8 cellular contexts compared by ENCODE assay signal in the genomic region with DNA sequence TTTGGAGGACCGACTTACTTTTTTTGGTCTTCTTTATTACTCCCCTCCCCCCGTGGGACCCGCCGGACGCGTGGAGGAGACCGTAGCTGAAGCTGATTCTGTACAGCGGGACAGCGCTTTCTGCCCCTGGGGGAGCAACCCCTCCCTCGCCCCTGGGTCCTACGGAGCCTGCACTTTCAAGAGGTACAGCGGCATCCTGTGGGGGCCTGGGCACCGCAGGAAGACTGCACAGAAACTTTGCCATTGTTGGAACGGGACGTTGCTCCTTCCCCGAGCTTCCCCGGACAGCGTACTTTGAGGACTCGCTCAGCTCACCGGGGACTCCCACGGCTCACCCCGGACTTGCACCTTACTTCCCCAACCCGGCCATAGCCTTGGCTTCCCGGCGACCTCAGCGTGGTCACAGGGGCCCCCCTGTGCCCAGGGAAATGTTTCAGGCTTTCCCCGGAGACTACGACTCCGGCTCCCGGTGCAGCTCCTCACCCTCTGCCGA. TPM values are rescaled to one million over a fixed set of nuclear protein-coding genes. Genes with fewer than 3 reads are reported as not detected.
DNase-seq lines count a peak whose midpoint lies in the region; TF ChIP-seq lines count a peak whose summit lies in the region.

No MANE protein-coding gene starts in this region.

- H4K20me1 ChIP-seq in KMS-11 (ENCODE audit: insufficient read depth) (no peaks in the 10 kb centered on the region), smooth muscle cell (ENCODE audit: low read depth) (peaks cover 53% of the 10 kb centered on the region)

- 6% methylated on average over 31 of the region's 31 CpGs for WGBS in smooth muscle cell (ENCODE audit: low lambda C conversion rate)

- in situ Hi-C loops in GM13976 (cut with MboI; ENCODE audit: low sequenced_read_pairs, unreplicated experiment) = no loop called here

- peak overlapping the region; percentile 100 for H3K4me2 ChIP-seq in KMS-11
- H3K4me2 ChIP-seq in smooth muscle cell = peak overlapping the region; percentile 99

- H3K4me3 ChIP-seq in KMS-11 (IDR thresholded peaks at IDR 0.05; ENCODE audit: insufficient read depth, low read depth, low read length) (peak overlapping the region; percentile 43), right atrium auricular region (peak overlapping the region; percentile 51 to 77), smooth muscle cell (peak overlapping the region; percentile 97)

- H3K4me1 ChIP-seq in KMS-11 (ENCODE audit: low read depth, poor library complexity, severe bottlenecking) (peaks cover 20% of the 10 kb centered on the region), right atrium auricular region (peaks cover 0 to 35% of the 10 kb centered on the region in 2 donors), smooth muscle cell (ENCODE audit: low read depth) (peaks cover 6% of the 10 kb centered on the region)

- H3K79me2 ChIP-seq in KMS-11 (ENCODE audit: insufficient read depth, low read depth) = no peaks in the 10 kb centered on the region
- peaks cover 5% of the 10 kb centered on the region for H3K79me2 ChIP-seq in smooth muscle cell (ENCODE audit: low read depth)

- no peak for TF ChIP-seq CTCF in KMS-11 (conservative IDR thresholded peaks at IDR 0.05; ENCODE audit: low read depth, low read length)
- TF ChIP-seq CTCF in right atrium auricular region (IDR thresholded peaks at IDR 0.05) = no peak
- no peak for TF ChIP-seq CTCF in smooth muscle cell (IDR thresholded peaks at IDR 0.05; ENCODE audit: borderline replicate concordance, insufficient read depth, poor library complexity, severe bottlenecking)
- no peak for TF ChIP-seq CTCF in GM13976 (IDR thresholded peaks at IDR 0.05; ENCODE audit: borderline replicate concordance, control extremely low read depth, extremely low read depth, insufficient read depth, missing control alignments)

- H2AFZ ChIP-seq in KMS-11 (ENCODE audit: low read depth) = peak overlapping the region; percentile 32; the same call in 1 of the 2 replicates
- H2AFZ ChIP-seq in smooth muscle cell (ENCODE audit: low read depth) = no peak overlapping the region

- no peaks in the 10 kb centered on the region for H3K9me3 ChIP-seq in right atrium auricular region
- H3K9me3 ChIP-seq in smooth muscle cell (replicated peaks; ENCODE audit: low read depth) = no peaks in the 10 kb centered on the region

- peak overlapping the region; percentile 71 for H3K9ac ChIP-seq in KMS-11
- peak overlapping the region; percentile 100 for H3K9ac ChIP-seq in smooth muscle cell (ENCODE audit: low read depth)

- H3K27ac ChIP-seq in KMS-11 (peak overlapping the region; percentile 86), right atrium auricular region (peak overlapping the region; percentile 95 to 98), smooth muscle cell (ENCODE audit: low read depth) (peak overlapping the region; percentile 99)

- no peaks in the 10 kb centered on the region for H3F3A ChIP-seq in smooth muscle cell (ENCODE audit: low read depth)

- H3K27me3 ChIP-seq in KMS-11 (ENCODE audit: insufficient read depth, low read depth) (peaks cover 20% of the 10 kb centered on the region; the same call in 1 of the 2 replicates), right atrium auricular region (no peaks in the 10 kb centered on the region), smooth muscle cell (ENCODE audit: low read depth) (no peaks in the 10 kb centered on the region)

- no peaks in the 10 kb centered on the region for H3K36me3 ChIP-seq in KMS-11 (ENCODE audit: insufficient read depth)
- H3K36me3 ChIP-seq in right atrium auricular region = no peaks in the 10 kb centered on the region
- peaks cover 8% of the 10 kb centered on the region for H3K36me3 ChIP-seq in smooth muscle cell (ENCODE audit: low read depth)

- DNase-seq in D341Med (ENCODE audit: low spot score) = peak; percentile 22
- peak; percentile 40 for DNase-seq in activated gamma-delta T cell treated with Interleukin-2 at 50 U/mL for 16 hours
- no peak for DNase-seq in right atrium auricular region (ENCODE audit: low spot score)
- DNase-seq in smooth muscle cell (lab: John Stamatoyannopoulos, UW; ENCODE audit: unreplicated experiment) = peak; percentile 79
- DNase-seq in GM13976 (ENCODE audit: low spot score) = no peak
- DNase-seq in GM19238 (ENCODE audit: insufficient read length, low spot score) = no peak
- DNase-seq in NCI-H1105 treated with DMSO at 0.1 percent for 48 hours (lab: John Stamatoyannopoulos, UW) = no peak

RNA-seq across cellular contexts. Expression of a gene that starts 0.4 kb away (rescaled TPM):
- 10 to 100 TPM; 17.8 to 19.7 TPM for total RNA-seq in right atrium auricular region
- total RNA-seq in smooth muscle cell = 171 and 186 TPM in 2 replicates
- 178 and 299 TPM in 2 replicates for polyA plus RNA-seq in smooth muscle cell

RNA-seq across cellular contexts. Expression of a gene that starts 28.6 kb away (rescaled TPM):
- 10 to 100 TPM; 22.8 to 24.0 TPM for total RNA-seq in right atrium auricular region
- total RNA-seq in smooth muscle cell = 6.3 and 20.5 TPM in 2 replicates
- 24.4 and 28.0 TPM in 2 replicates for polyA plus RNA-seq in smooth muscle cell

RNA-seq across cellular contexts. Expression of a gene that starts 30.0 kb away (rescaled TPM):
- total RNA-seq in right atrium auricular region (1 to 10 TPM in 1 of 2 donors, not detected in 1; 1.8 TPM), smooth muscle cell (0.58 TPM in 1 of 2 replicates, not detected in the other)
- polyA plus RNA-seq in smooth muscle cell = 0.16 and 1.3 TPM in 2 replicates

RNA-seq across cellular contexts. Expression of a gene that starts 39.1 kb away (rescaled TPM):
- total RNA-seq in right atrium auricular region (10 to 100 TPM; 61.4 to 61.7 TPM), smooth muscle cell (75.8 and 83.8 TPM in 2 replicates)
- polyA plus RNA-seq in smooth muscle cell = 73.6 and 107 TPM in 2 replicates

RNA-seq across cellular contexts. Expression of a gene that starts 44.5 kb away (rescaled TPM):
- total RNA-seq in right atrium auricular region = 100 to 1,000 TPM; 110 to 126 TPM
- 60.8 and 72.6 TPM in 2 replicates for total RNA-seq in smooth muscle cell
- 81.5 and 90.4 TPM in 2 replicates for polyA plus RNA-seq in smooth muscle cell

Comparison
In these comparisons a context has a peak if more than half of its experiments do, and no peak if none do; other contexts are left out.
1. DNase-seq: peak in D341Med (single experiment), activated gamma-delta T cell treated with Interleukin-2 at 50 U/mL for 16 hours (single experiment) and smooth muscle cell (single experiment); none in right atrium auricular region (single experiment), GM13976 (single experiment), GM19238 (single experiment) and NCI-H1105 treated with DMSO at 0.1 percent for 48 hours (single experiment).
2. H3K4me3 ChIP-seq: peak in every context shown above with its lines; median percentile 97 in smooth muscle cell; 64 in right atrium auricular region; 43 in KMS-11.
3. Peak in every context shown above with its lines, with median percentiles within 50 percentile points of each other: H3K27ac ChIP-seq.